ENCODE assay signal across 30 cellular contexts in genomic region chr1:36693652-36694051, GRCh38.
"Had no signal": no experiment of that assay in that cellular context is flagged by ENCODE, and none has a peak within 500 bp of the region (broad histone marks: within the 10 kb centered on the region; RNA-seq: fewer than 3 reads in every experiment).

No MANE protein-coding gene starts in this region.

- H3K9me3 ChIP-seq: left lung, lower lobe of right lung, neutrophil, prostate gland, stomach, testis, tibial artery, upper lobe of right lung had no signal

- H3K27ac Mint-ChIP-seq: naive thymus-derived CD8-positive, alpha-beta T cell; nephron; stimulated activated naive B cell treated with anti-CD40 and anti-IgM and Interleukin-4, amounts not matched to agents 10 μg/mL and 1 μg/mL and 100 μg/mL, for 72 hours had no signal

- H3K27ac ChIP-seq: left lung, lower lobe of right lung, neutrophil, parathyroid adenoma, prostate gland, skin epidermis, stomach, testis, tibial artery, upper lobe of right lung had no signal

- H3K4me1 Mint-ChIP-seq: naive thymus-derived CD8-positive, alpha-beta T cell; nephron; stimulated activated naive B cell treated with anti-CD40 and anti-IgM and Interleukin-4, amounts not matched to agents 10 μg/mL and 1 μg/mL and 100 μg/mL, for 72 hours had no signal

- H3K36me3 Mint-ChIP-seq: naive thymus-derived CD8-positive, alpha-beta T cell; stimulated activated naive B cell treated with anti-CD40 and anti-IgM and Interleukin-4, amounts not matched to agents 10 μg/mL and 1 μg/mL and 100 μg/mL, for 72 hours had no signal

- ATAC-seq: left cardiac atrium; left lung; lower lobe of right lung; naive thymus-derived CD8-positive, alpha-beta T cell; right cardiac atrium; sciatic nerve; stimulated activated naive B cell treated with anti-CD40 and anti-IgM and Interleukin-4, amounts not matched to agents 10 μg/mL and 1 μg/mL and 100 μg/mL, for 72 hours; stimulated activated naive CD8-positive, alpha-beta T cell treated with anti-CD3 and anti-CD28 coated beads, Interleukin-15, Interleukin-2, amounts not matched to agents 100 U/mL and 50 U/mL, for 24 hours; upper lobe of right lung had no signal

- H3K36me3 ChIP-seq: left lung, lower lobe of right lung, neutrophil, prostate gland, stomach, tibial artery, upper lobe of right lung had no signal

- FAIRE-seq: keratinocyte, urothelium cell line had no signal

- H3K27me3 ChIP-seq: testis had no signal

- DNase-seq: hippocampal formation; kidney glomerular epithelial cell; left cardiac atrium; left lung; lower lobe of right lung; mammary epithelial cell; mesenchymal stem cell; retina; right cardiac atrium; stimulated activated CD4-positive, alpha-beta T cell treated with anti-CD3 and anti-CD28 coated beads, Interleukin-12 subunit alpha, Interleukin-12 subunit beta, amount 100 ng/mL, for 4 hours; stimulated activated CD4-positive, alpha-beta T cell treated with anti-CD3 and anti-CD28 coated beads, Interleukin-15, amount 100 ng/mL, for 24 hours; stimulated activated CD4-positive, alpha-beta T cell treated with anti-CD3 and anti-CD28 coated beads, Interleukin-2, amount 100 ng/mL, for 24 hours; stimulated activated CD4-positive, alpha-beta T cell treated with anti-CD3 and anti-CD28 coated beads, Interleukin-4, amount 100 ng/mL, for 1 hour; stimulated activated naive B cell treated with anti-CD40 and anti-IgM and Interleukin-4, amounts not matched to agents 10 μg/mL and 1 μg/mL and 100 μg/mL, for 72 hours; stimulated activated naive CD8-positive, alpha-beta T cell treated with anti-CD3 and anti-CD28 coated beads, Interleukin-15, Interleukin-2, amounts not matched to agents 100 U/mL and 50 U/mL, for 24 hours; stomach; testis; trophoblast cell; upper lobe of right lung had no signal

- H3K4me1 ChIP-seq: left lung, lower lobe of right lung, parathyroid adenoma, prostate gland, stomach, testis, tibial artery, upper lobe of right lung had no signal

- H3K4me3 ChIP-seq: left lung, lower lobe of right lung, prostate gland, skin epidermis, stomach, testis, tibial artery, upper lobe of right lung had no signal

- H3K9me3 Mint-ChIP-seq: naive thymus-derived CD8-positive, alpha-beta T cell; nephron; neural crest cell; stimulated activated naive B cell treated with anti-CD40 and anti-IgM and Interleukin-4, amounts not matched to agents 10 μg/mL and 1 μg/mL and 100 μg/mL, for 72 hours had no signal

- H3K4me3 Mint-ChIP-seq: naive thymus-derived CD8-positive, alpha-beta T cell; nephron; neural crest cell; stimulated activated naive B cell treated with anti-CD40 and anti-IgM and Interleukin-4, amounts not matched to agents 10 μg/mL and 1 μg/mL and 100 μg/mL, for 72 hours had no signal
